18 cellular contexts compared by ENCODE assay signal in genomic region chr13:23560571-23561089, GRCh38. TPM values are rescaled to one million over a fixed set of nuclear protein-coding genes. Genes with fewer than 3 reads are reported as not detected.
A peak's percentile ranks its signal among the peaks of the same experiment; 100 is the strongest.
DNase-seq lines count a peak whose midpoint lies in the region; ATAC-seq and TF ChIP-seq lines count a peak whose summit lies in the region.
"Had no signal": no experiment of that assay in that cellular context is flagged by ENCODE, and none has a peak within 500 bp of the region (broad histone marks: within the 10 kb centered on the region; RNA-seq: fewer than 3 reads in every experiment).

No MANE protein-coding gene starts in this region.

- H3K9me3 ChIP-seq in heart left ventricle: no peaks in the 10 kb centered on the region
- H3K9me3 ChIP-seq in IMR-90 (ENCODE audit: control insufficient read depth, insufficient read depth, low read length): no peaks in the 10 kb centered on the region
- peaks cover 7% of the 10 kb centered on the region for H3K9me3 ChIP-seq in trophoblast cell (ENCODE audit: insufficient read depth, low read depth, low read length)
- no peaks in the 10 kb centered on the region for H3K9me3 ChIP-seq in mesenchymal stem cell (ENCODE audit: control insufficient read depth, low read length)
- H3K9me3 ChIP-seq: A549 had no signal

- TF ChIP-seq RAD21 in IMR-90 (IDR thresholded peaks at IDR 0.05; ENCODE audit: low read length): no peak

- intact Hi-C loops in heart left ventricle (cut with DNase I) (loop anchor here in 1 of 10 donors (5.0 kb wide), 1 partner anchor 48 kb away; no protein-coding TSS in a partner anchor), Right ventricle myocardium inferior (cut with DNase I) (no loop called here), IMR-90 (cut with micrococcal nuclease) (no loop called here)

- DNase-seq in heart left ventricle: no peak
- DNase-seq in Right ventricle myocardium inferior (ENCODE audit: missing footprints): no peak
- no peak for DNase-seq in IMR-90
- no peak for DNase-seq in trophoblast cell
- DNase-seq in mesenchymal stem cell: no peak
- no peak for DNase-seq in activated CD4-positive, CD25-positive, alpha-beta regulatory T cell (lab: John Stamatoyannopoulos, UW)
- DNase-seq: activated CD4-positive, alpha-beta T cell treated with anti-CD3 and anti-CD28 coated beads, Interleukin-2, amount 50 U/mL, for 48 hours; activated gamma-delta T cell; COR-L47; head of caudate nucleus; KBM-7; NCI-H1436 treated with DMSO at 0.1 percent for 48 hours; NCI-H526 had no signal

- 0 out of 4 replicates have a peak, but pooled peaks cover 0 to 11% of the 10 kb centered on the region in 2 experiments for H3K79me1 ChIP-seq in IMR-90 (ENCODE audit: low read depth in 1 of 2, low read length in 2 of 2)
- H3K79me1 ChIP-seq in trophoblast cell (ENCODE audit: low read length): peaks cover 5% of the 10 kb centered on the region
- no peaks in the 10 kb centered on the region for H3K79me1 ChIP-seq in mesenchymal stem cell (replicated peaks; ENCODE audit: low read length, poor library complexity, severe bottlenecking)

- H3K9ac ChIP-seq in IMR-90 (ENCODE audit: low read depth, low read length) (no peak overlapping the region), trophoblast cell (ENCODE audit: low read length) (no peak overlapping the region), mesenchymal stem cell (ENCODE audit: low read length) (no peak overlapping the region)

- H3K4ac ChIP-seq in IMR-90 (ENCODE audit: low read depth, low read length) (0 out of 2 replicates have a peak overlapping the region, but pooled peaks have one; percentile 2), trophoblast cell (ENCODE audit: low read depth, low read length) (no peak overlapping the region), mesenchymal stem cell (ENCODE audit: low read depth in 1 of 2, low read length in 2 of 2) (no peak overlapping the region)

- WGBS in heart left ventricle, 4 donors: 86 to 91% (median 91%) methylated on average over 7 of the region's 7 CpGs
- 100% methylated on average over 1 of the region's 7 CpGs; no CpG with 5 or more reads in 1 of the 2 experiments for WGBS in IMR-90 (ENCODE audit: extremely low coverage in 2 of 2, insufficient read length in 1 of 2), 2 experiments
- no CpG with 5 or more reads among the region's 7 CpGs for WGBS in trophoblast cell (ENCODE audit: extremely low coverage, insufficient coverage, insufficient read length)
- WGBS in mesenchymal stem cell: 97% methylated on average over 6 of the region's 7 CpGs

- no peaks in the 10 kb centered on the region for H3K79me2 ChIP-seq in trophoblast cell (ENCODE audit: control insufficient read depth, insufficient read depth, low read length, poor library complexity)

- CTCF ChIA-PET in IMR-90 (lab: Yijun Ruan, JAX): no interaction called here

- H4K8ac ChIP-seq in IMR-90 (ENCODE audit: low read depth in 2 of 2, low read length in 2 of 2) (peak overlapping the region in 1 of 2 experiments; percentile 80; a peak in 1 of 4 replicates), trophoblast cell (ENCODE audit: low read depth, low read length) (no peak overlapping the region), mesenchymal stem cell (ENCODE audit: low read length) (no peak overlapping the region)

- H3K23ac ChIP-seq in IMR-90 (ENCODE audit: low read depth, low read length) (no peak overlapping the region), trophoblast cell (ENCODE audit: low read length) (no peak overlapping the region), mesenchymal stem cell (ENCODE audit: low read length in 2 of 2) (no peak overlapping the region)

- no peak for TF ChIP-seq CTCF in heart left ventricle (IDR thresholded peaks at IDR 0.05)
- TF ChIP-seq CTCF in IMR-90 (conservative IDR thresholded peaks at IDR 0.05; ENCODE audit: low read depth, low read length): no peak

- no peak for TF ChIP-seq POLR2A in heart left ventricle (IDR thresholded peaks at IDR 0.05)
- no peak for TF ChIP-seq POLR2A in IMR-90 (IDR thresholded peaks at IDR 0.05; ENCODE audit: low read depth, low read length)

- H2BK120ac ChIP-seq in IMR-90 (ENCODE audit: low read depth, low read length) (peak overlapping the region; percentile 65), trophoblast cell (ENCODE audit: insufficient read depth, low read length, poor library complexity) (no peak overlapping the region), mesenchymal stem cell (ENCODE audit: low read depth, low read length) (no peak overlapping the region)

- H2BK5ac ChIP-seq in IMR-90 (ENCODE audit: low read depth, low read length, poor library complexity, severe bottlenecking): no peak overlapping the region
- no peak overlapping the region for H2BK5ac ChIP-seq in trophoblast cell (ENCODE audit: low read depth, low read length, poor library complexity)
- no peak overlapping the region for H2BK5ac ChIP-seq in mesenchymal stem cell (ENCODE audit: low read depth, low read length, poor library complexity, severe bottlenecking)

- H2BK15ac ChIP-seq in IMR-90 (ENCODE audit: low read depth, low read length): peak overlapping the region; percentile 78; the same call in 2 of the 3 replicates
- H2BK15ac ChIP-seq in mesenchymal stem cell (ENCODE audit: low read depth, poor library complexity, severe bottlenecking): no peak overlapping the region

- no TSS peak for BruUV-seq in IMR-90 (replicated peaks; lab: Mats Ljungman, UMichigan)

- H2AK5ac ChIP-seq in IMR-90 (ENCODE audit: low read depth, low read length) (peak overlapping the region; percentile 71; the same call in 1 of the 2 replicates), trophoblast cell (ENCODE audit: low read length) (peak overlapping the region; percentile 49), mesenchymal stem cell (ENCODE audit: low read length, severe bottlenecking) (no peak overlapping the region)

- no peaks in the 10 kb centered on the region for H3K36me3 ChIP-seq in heart left ventricle
- no peaks in the 10 kb centered on the region for H3K36me3 ChIP-seq in IMR-90 (ENCODE audit: control insufficient read depth, insufficient read depth, low read length)
- no peaks in the 10 kb centered on the region for H3K36me3 ChIP-seq in trophoblast cell (ENCODE audit: control insufficient read depth in 1 of 2, insufficient read depth in 2 of 2, low read length in 2 of 2)
- no peaks in the 10 kb centered on the region for H3K36me3 ChIP-seq in mesenchymal stem cell (ENCODE audit: control insufficient read depth in 1 of 2, insufficient read depth in 2 of 2, low read depth in 1 of 2, low read length in 2 of 2)

- H3K14ac ChIP-seq in IMR-90 (replicated peaks; ENCODE audit: low read depth, low read length): peak overlapping the region; percentile 68; the same call in 1 of the 2 replicates
- no peak overlapping the region for H3K14ac ChIP-seq in trophoblast cell (ENCODE audit: low read length)
- H3K14ac ChIP-seq in mesenchymal stem cell (ENCODE audit: low read length in 2 of 2): no peak overlapping the region

- H2BK20ac ChIP-seq in IMR-90 (ENCODE audit: low read depth, low read length): peak overlapping the region; percentile 45

- no peak overlapping the region for H3K56ac ChIP-seq in IMR-90 (ENCODE audit: extremely low read depth, insufficient read depth, low read length)

- ATAC-seq in heart left ventricle (no peak), Right ventricle myocardium inferior (no peak), GM21390 (IDR thresholded peaks at IDR 0.05; ENCODE audit: unreplicated experiment) (peak; percentile 10), IMR-90 (ENCODE audit: low read depth) (no peak), GM21619 (IDR thresholded peaks at IDR 0.05; ENCODE audit: unreplicated experiment) (no peak)
- ATAC-seq: A549; natural killer cell treated with Interleukin-12 subunit alpha and Interleukin-12 subunit beta and Interleukin-15 and Interleukin-18, amount 100 ng/mL, for 72 hours had no signal

- H3K4me3 ChIP-seq in heart left ventricle: no peak overlapping the region
- no peak overlapping the region for H3K4me3 ChIP-seq in IMR-90 (ENCODE audit: insufficient read depth, low read depth, low read length)
- no peak overlapping the region for H3K4me3 ChIP-seq in trophoblast cell (ENCODE audit: low read depth, low read length)
- H3K4me3 ChIP-seq in mesenchymal stem cell (ENCODE audit: insufficient read depth in 1 of 2, low read depth in 1 of 2, low read length in 2 of 2): no peak overlapping the region
- H3K4me3 ChIP-seq: A549 had no signal

- H3K18ac ChIP-seq in IMR-90 (ENCODE audit: low read depth, low read length) (peak overlapping the region; percentile 28; the same call in 1 of the 2 replicates), trophoblast cell (ENCODE audit: low read length) (no peak overlapping the region), mesenchymal stem cell (ENCODE audit: low read depth in 1 of 2, low read length in 2 of 2) (no peak overlapping the region)

- H2AFZ ChIP-seq in IMR-90 (replicated peaks; ENCODE audit: low read length, poor library complexity) (no peak overlapping the region), trophoblast cell (ENCODE audit: insufficient read depth, low read length, poor library complexity) (no peak overlapping the region), mesenchymal stem cell (ENCODE audit: low read depth, low read length) (no peak overlapping the region)

- in situ Hi-C loops in IMR-90 (cut with MboI; ENCODE audit: low sequenced_read_pairs): no loop called here

- peak overlapping the region; percentile 63 for H2BK12ac ChIP-seq in trophoblast cell (ENCODE audit: low read length)
- peak overlapping the region in 1 of 2 experiments; percentile 15 for H2BK12ac ChIP-seq in mesenchymal stem cell (ENCODE audit: low read length in 2 of 2)

- H3K4me2 ChIP-seq in IMR-90 (ENCODE audit: low read depth, low read length) (no peak overlapping the region), trophoblast cell (ENCODE audit: low read length) (no peak overlapping the region), mesenchymal stem cell (ENCODE audit: low read length, poor library complexity, severe bottlenecking) (no peak overlapping the region)
- H3K4me2 ChIP-seq: A549 had no signal

- H4K91ac ChIP-seq in IMR-90 (ENCODE audit: insufficient read depth, low read depth, low read length) (no peak overlapping the region; the same call in 1 of the 2 replicates), trophoblast cell (ENCODE audit: low read depth, low read length) (peak overlapping the region; percentile 1), mesenchymal stem cell (ENCODE audit: low read length) (no peak overlapping the region)

- H4K12ac ChIP-seq in trophoblast cell (ENCODE audit: low read depth, low read length): no peak overlapping the region

- no peaks in the 10 kb centered on the region for H4K20me1 ChIP-seq in IMR-90 (ENCODE audit: insufficient read depth, low read length)

- H3K27ac ChIP-seq in heart left ventricle (peak overlapping the region; percentile 15 to 93 (median 84)), IMR-90 (ENCODE audit: insufficient read depth, low read length) (no peak overlapping the region), trophoblast cell (ENCODE audit: low read depth, low read length) (no peak overlapping the region), mesenchymal stem cell (ENCODE audit: low read length, poor library complexity, severe bottlenecking) (no peak overlapping the region)
- H3K27ac ChIP-seq: VCaP had no signal

- H3K27me3 ChIP-seq in heart left ventricle: no peaks in the 10 kb centered on the region
- no peaks in the 10 kb centered on the region for H3K27me3 ChIP-seq in IMR-90 (ENCODE audit: control insufficient read depth, insufficient read depth, low read length)
- H3K27me3 ChIP-seq in trophoblast cell (ENCODE audit: insufficient read depth, low read length): no peaks in the 10 kb centered on the region
- no peaks in the 10 kb centered on the region for H3K27me3 ChIP-seq in mesenchymal stem cell (ENCODE audit: control insufficient read depth in 1 of 2, insufficient read depth in 1 of 2, low read length in 2 of 2)

- no peak overlapping the region; the same call in 1 of the 2 replicates for H4K5ac ChIP-seq in IMR-90 (ENCODE audit: low read depth, low read length)

- dilution Hi-C loops in IMR-90 (cut with HindIII; ENCODE audit: low sequenced_read_pairs, unreplicated experiment): no loop called here

- no peak overlapping the region for H2AK9ac ChIP-seq in IMR-90 (replicated peaks; ENCODE audit: low read depth, low read length, poor library complexity)

- H3K4me1 ChIP-seq in heart left ventricle (peaks cover 0 to 37% (median 9%) of the 10 kb centered on the region in 12 donors), IMR-90 (ENCODE audit: control insufficient read depth, insufficient read depth, low read length) (peaks cover 5% of the 10 kb centered on the region), trophoblast cell (ENCODE audit: control insufficient read depth in 1 of 2, insufficient read depth in 2 of 2, low read length in 2 of 2) (peaks cover 4 to 6% of the 10 kb centered on the region in 2 experiments), mesenchymal stem cell (ENCODE audit: control insufficient read depth, insufficient read depth, low read depth, low read length) (peaks cover 2% of the 10 kb centered on the region)

- peaks cover 28% of the 10 kb centered on the region for H3K9me1 ChIP-seq in IMR-90 (ENCODE audit: insufficient read depth, low read length)

- POLR2A ChIA-PET in IMR-90 (lab: Charles Lee; ENCODE audit: unreplicated experiment): no interaction called here

RNA-seq across cellular contexts. Expression of gene TNFRSF19, which starts 9.6 kb away (rescaled TPM):
- total RNA-seq in heart left ventricle (10 to 100 TPM; 12.0 to 35.7 (median 28.0) TPM), Right ventricle myocardium inferior (36.5 TPM), IMR-90 (2012; rRNA removed) (18.6 and 21.9 TPM in 2 replicates)
- polyA plus RNA-seq in heart left ventricle (10 to 100 TPM in 1 of 2 donors, 1 to 10 TPM in 1; 9.1 to 16.6 TPM), IMR-90 (2012; rRNA removed) (19.8 and 26.3 TPM in 2 replicates)
- polyA plus RNA-seq in IMR-90 (2012; cell fraction: cytosol; rRNA removed): 22.9 and 37.5 TPM in 2 replicates
- polyA plus RNA-seq in IMR-90 (2012; cell fraction: nucleus; rRNA removed; ENCODE audit: low replicate concordance): 17.5 and 57.8 TPM in 2 replicates
- 85.2 and 86.7 TPM in 2 replicates for polyA plus RNA-seq in trophoblast cell (2013)
- 0.91 TPM for polyA plus RNA-seq in mesenchymal stem cell (2013, experiment 1 of 2)
- 1.1 TPM for polyA plus RNA-seq in mesenchymal stem cell (2013, experiment 2 of 2)

Comparison
In these comparisons a context has a peak if more than half of its experiments do, and no peak if none do; other contexts are left out.
1. H3K27ac ChIP-seq: peak in heart left ventricle (12 of 12); none in IMR-90 (single experiment), trophoblast cell (single experiment) and mesenchymal stem cell (single experiment).